Comparison of ENCODE assay signal across 12 cellular contexts in genomic region chr6:63663147-63663877, GRCh38. TPM values are rescaled to one million over a fixed set of nuclear protein-coding genes. Genes with fewer than 3 reads are reported as not detected.
DNase-seq lines count a peak whose midpoint lies in the region; ATAC-seq and TF ChIP-seq lines count a peak whose summit lies in the region.
"Had no signal": no experiment of that assay in that cellular context is flagged by ENCODE, and none has a peak within 500 bp of the region (broad histone marks: within the 10 kb centered on the region; RNA-seq: fewer than 3 reads in every experiment).

No MANE protein-coding gene starts in this region.

- no peaks in the 10 kb centered on the region for H3K27me3 Mint-ChIP-seq in activated CD8-positive, alpha-beta T cell treated with anti-CD3 and anti-CD28 coated beads, Interleukin-2, amount 10 ng/mL, durations not matched to agents 7 days and 5 days (ENCODE audit: low read depth)
- H3K27me3 Mint-ChIP-seq: activated CD4-positive, alpha-beta memory T cell treated with anti-CD3 and anti-CD28 coated beads, Interleukin-2, amount 10 ng/mL, durations not matched to agents 7 days and 5 days; stimulated activated naive CD8-positive, alpha-beta T cell treated with anti-CD3 and anti-CD28 coated beads, Interleukin-15, Interleukin-2, amounts not matched to agents 100 ng/mL and 50 ng/mL, for 24 hours had no signal

- intact Hi-C loops in psoas muscle (cut with DNase I), result no loop called here

- peak overlapping the region; percentile 67 for H3K27ac ChIP-seq in psoas muscle
- H3K27ac ChIP-seq: sigmoid colon had no signal

- H3K9me3 Mint-ChIP-seq in activated CD8-positive, alpha-beta T cell treated with anti-CD3 and anti-CD28 coated beads, Interleukin-2, amount 10 ng/mL, durations not matched to agents 7 days and 5 days (ENCODE audit: insufficient read depth), result no peaks in the 10 kb centered on the region
- H3K9me3 Mint-ChIP-seq: activated CD4-positive, alpha-beta memory T cell treated with anti-CD3 and anti-CD28 coated beads, Interleukin-2, amount 10 ng/mL, durations not matched to agents 7 days and 5 days; stimulated activated naive CD8-positive, alpha-beta T cell treated with anti-CD3 and anti-CD28 coated beads, Interleukin-15, Interleukin-2, amounts not matched to agents 100 ng/mL and 50 ng/mL, for 24 hours had no signal

- H3K27me3 ChIP-seq in psoas muscle (ENCODE audit: insufficient read depth in 3 of 3, low read length in 2 of 3), result no peaks in the 10 kb centered on the region
- H3K27me3 ChIP-seq: sigmoid colon had no signal

- TF ChIP-seq CTCF in psoas muscle (IDR thresholded peaks at IDR 0.05), result no peak

- CTCF ChIA-PET in activated CD8-positive, alpha-beta T cell treated with anti-CD3 and anti-CD28 coated beads, Interleukin-2, amount 10 ng/mL, durations not matched to agents 7 days and 5 days (lab: Charles Lee), result interaction anchor here (1.4 to 1.5 kb wide), 2 partner anchors 20 to 65 kb away, joined by 3 to 4 read pairs; no protein-coding TSS in a partner anchor

- no peaks in the 10 kb centered on the region for H3K36me3 ChIP-seq in psoas muscle (ENCODE audit: insufficient read depth in 1 of 2, low read depth in 1 of 2)
- H3K36me3 ChIP-seq: sigmoid colon had no signal

- peaks cover 6% of the 10 kb centered on the region for H3K4me1 Mint-ChIP-seq in activated CD8-positive, alpha-beta T cell treated with anti-CD3 and anti-CD28 coated beads, Interleukin-2, amount 10 ng/mL, durations not matched to agents 7 days and 5 days (ENCODE audit: low read depth)

- H3K4me3 Mint-ChIP-seq in activated CD8-positive, alpha-beta T cell treated with anti-CD3 and anti-CD28 coated beads, Interleukin-2, amount 10 ng/mL, durations not matched to agents 7 days and 5 days, result no peak overlapping the region
- H3K4me3 Mint-ChIP-seq: activated CD4-positive, alpha-beta memory T cell treated with anti-CD3 and anti-CD28 coated beads, Interleukin-2, amount 10 ng/mL, durations not matched to agents 7 days and 5 days; stimulated activated naive CD8-positive, alpha-beta T cell treated with anti-CD3 and anti-CD28 coated beads, Interleukin-15, Interleukin-2, amounts not matched to agents 100 ng/mL and 50 ng/mL, for 24 hours had no signal

- peaks cover 8% of the 10 kb centered on the region for H3K36me3 Mint-ChIP-seq in activated CD8-positive, alpha-beta T cell treated with anti-CD3 and anti-CD28 coated beads, Interleukin-2, amount 10 ng/mL, durations not matched to agents 7 days and 5 days (ENCODE audit: low read depth)

- DNase-seq in EH (ENCODE audit: low read depth) (peak; percentile 79), OCI-M1 (lab: John Stamatoyannopoulos, UW) (peak; percentile 58), psoas muscle (no peak), mucosa of gallbladder (ENCODE audit: low spot score) (no peak)
- no peak for DNase-seq in activated CD8-positive, alpha-beta T cell treated with anti-CD3 and anti-CD28 coated beads, Interleukin-2, amount 10 ng/mL, durations not matched to agents 7 days and 5 days
- DNase-seq: activated CD4-positive, alpha-beta memory T cell treated with anti-CD3 and anti-CD28 coated beads, Interleukin-2, amount 10 ng/mL, durations not matched to agents 7 days and 5 days; NCI-H1417 treated with DMSO at 0.1 percent for 48 hours; sigmoid colon had no signal

- H3K4me3 ChIP-seq in psoas muscle, result no peak overlapping the region
- H3K4me3 ChIP-seq: sigmoid colon had no signal

- peaks cover 52% of the 10 kb centered on the region for H3K4me1 ChIP-seq in psoas muscle

- H3K9me3 ChIP-seq in psoas muscle, result no peaks in the 10 kb centered on the region
- H3K9me3 ChIP-seq: sigmoid colon had no signal

- WGBS in psoas muscle, 3 donors, result 55 to 67% (median 56%) methylated on average over 5 of the region's 5 CpGs

- peak; percentile 52 for ATAC-seq in esophagus mucosa
- ATAC-seq in psoas muscle, result peak; percentile 64 to 89 (median 72)
- no peak for ATAC-seq in activated CD8-positive, alpha-beta T cell treated with anti-CD3 and anti-CD28 coated beads, Interleukin-2, amount 10 ng/mL, durations not matched to agents 7 days and 5 days
- no peak for ATAC-seq in GM19467 (IDR thresholded peaks at IDR 0.05; ENCODE audit: unreplicated experiment)
- ATAC-seq in HG03457 (IDR thresholded peaks at IDR 0.05; ENCODE audit: unreplicated experiment), result no peak

- no peak overlapping the region for H3K27ac Mint-ChIP-seq in activated CD8-positive, alpha-beta T cell treated with anti-CD3 and anti-CD28 coated beads, Interleukin-2, amount 10 ng/mL, durations not matched to agents 7 days and 5 days
- H3K27ac Mint-ChIP-seq: activated CD4-positive, alpha-beta memory T cell treated with anti-CD3 and anti-CD28 coated beads, Interleukin-2, amount 10 ng/mL, durations not matched to agents 7 days and 5 days; stimulated activated naive CD8-positive, alpha-beta T cell treated with anti-CD3 and anti-CD28 coated beads, Interleukin-15, Interleukin-2, amounts not matched to agents 100 ng/mL and 50 ng/mL, for 24 hours had no signal

- POLR2A ChIA-PET in activated CD8-positive, alpha-beta T cell treated with anti-CD3 and anti-CD28 coated beads, Interleukin-2, amount 10 ng/mL, durations not matched to agents 7 days and 5 days (lab: Charles Lee), result interaction anchor here (1.2 kb wide), 1 partner anchor 28 kb away, joined by 3 read pairs; the partner anchor contains the start of gene PHF3

RNA-seq across cellular contexts. Expression of gene PHF3, which starts 27.7 kb away (rescaled TPM):
- 19.5 TPM for total RNA-seq in esophagus mucosa
- 10 to 100 TPM; 24.0 to 38.6 (median 36.6) TPM for total RNA-seq in psoas muscle
- 10 to 100 TPM in 2 of 3 donors, 1 to 10 TPM in 1; 4.9 to 19.1 (median 10.8) TPM for polyA plus RNA-seq in psoas muscle
- 10 to 100 TPM; 39.3 to 40.2 TPM for total RNA-seq in activated CD8-positive, alpha-beta T cell treated with anti-CD3 and anti-CD28 coated beads, Interleukin-2, amount 10 ng/mL, durations not matched to agents 7 days and 5 days
- 54.4 TPM for total RNA-seq in mucosa of gallbladder

Comparison
In these comparisons a context has a peak if more than half of its experiments do, and no peak if none do; other contexts are left out.
1. DNase-seq: peak in EH (single experiment) and OCI-M1 (single experiment); none in psoas muscle (0 of 2), activated CD8-positive, alpha-beta T cell treated with anti-CD3 and anti-CD28 coated beads, Interleukin-2, amount 10 ng/mL, durations not matched to agents 7 days and 5 days (single experiment) and mucosa of gallbladder (single experiment).
2. ATAC-seq: peak in esophagus mucosa (single experiment) and psoas muscle (4 of 4); none in activated CD8-positive, alpha-beta T cell treated with anti-CD3 and anti-CD28 coated beads, Interleukin-2, amount 10 ng/mL, durations not matched to agents 7 days and 5 days (single experiment), GM19467 (single experiment) and HG03457 (single experiment).